ENCODE assay signal across 9 cellular contexts in the genomic region with DNA sequence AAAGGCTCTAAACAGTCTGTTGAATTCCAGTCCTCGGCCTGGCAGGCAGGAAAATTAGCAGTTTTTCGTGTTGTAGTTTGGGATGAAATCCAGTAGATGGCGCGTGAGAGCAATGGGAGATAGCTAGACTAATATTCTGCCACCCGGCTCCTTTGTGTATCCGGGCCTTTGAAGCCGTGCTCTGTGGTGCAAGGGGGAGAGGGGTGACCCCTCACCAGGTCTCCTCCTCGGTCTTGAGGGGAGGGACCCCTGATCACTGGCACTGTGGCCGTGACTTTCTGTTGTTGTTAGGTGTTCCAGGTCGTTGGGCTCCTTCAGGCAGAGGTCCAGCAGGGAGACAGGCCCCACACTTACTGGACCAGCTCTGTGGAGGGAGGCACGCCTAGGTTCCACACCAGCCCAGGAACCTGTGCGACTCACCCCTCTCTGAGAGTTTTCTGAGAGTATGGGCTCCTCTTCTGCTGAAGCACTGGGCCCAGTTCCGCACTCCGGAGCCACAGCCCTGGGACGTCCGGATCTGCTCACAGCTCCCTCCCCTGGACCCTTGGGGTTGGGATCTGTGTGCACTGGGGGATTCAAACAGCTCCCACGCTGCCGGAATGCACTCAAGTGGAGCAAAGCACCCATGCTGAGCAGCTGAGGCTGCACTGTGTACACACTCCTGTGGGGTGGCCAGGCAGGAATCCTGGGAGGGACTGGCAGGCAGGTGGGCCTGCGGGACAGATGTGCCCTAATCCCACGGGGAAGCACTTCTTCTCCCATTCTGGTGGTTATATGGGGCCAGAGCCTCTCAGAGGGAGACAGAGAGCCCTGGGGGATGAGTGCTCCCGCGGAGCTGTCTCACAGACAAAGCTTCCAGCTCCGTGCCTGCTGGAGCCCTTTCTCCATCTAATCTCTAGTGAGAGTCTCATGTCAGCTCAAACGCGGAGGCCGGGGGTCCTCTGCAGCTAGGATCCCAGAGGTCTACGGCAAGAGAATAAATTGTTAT. TPM values are rescaled to one million over a fixed set of nuclear protein-coding genes. Genes with fewer than 3 reads are reported as not detected.
DNase-seq lines count a peak whose midpoint lies in the region; ATAC-seq, FAIRE-seq and TF ChIP-seq lines count a peak whose summit lies in the region.
"Had no signal": no experiment of that assay in that cellular context is flagged by ENCODE, and none has a peak within 500 bp of the region (broad histone marks: within the 10 kb centered on the region; RNA-seq: fewer than 3 reads in every experiment).

No MANE protein-coding gene starts in this region.

- WGBS in tibial nerve, 2 donors, result 33 to 39% methylated on average over 18 to 25 of the region's 27 CpGs

- peak; percentile 32 for FAIRE-seq in RCC 7860 (lab: Jason Lieb, UNC)

- no peak overlapping the region for H3K4me3 Mint-ChIP-seq in activated T-helper 1 cell treated with anti-CD3 and anti-CD28 coated beads, Interleukin-12 subunit alpha, Interleukin-12 subunit beta, Interleukin-2, Interleukin-4 antibody, amounts not matched to agents 30 ng/mL and 10 ng/mL and 1 ng/mL, durations not matched to agents 14 hours and 24 hours and 36 hours
- H3K4me3 Mint-ChIP-seq in neural crest cell, result no peak overlapping the region

- H3K36me3 Mint-ChIP-seq in activated T-helper 1 cell treated with anti-CD3 and anti-CD28 coated beads, Interleukin-12 subunit alpha, Interleukin-12 subunit beta, Interleukin-2, Interleukin-4 antibody, amounts not matched to agents 30 ng/mL and 10 ng/mL and 1 ng/mL, durations not matched to agents 14 hours and 24 hours and 36 hours (ENCODE audit: low read depth), result no peaks in the 10 kb centered on the region
- no peaks in the 10 kb centered on the region for H3K36me3 Mint-ChIP-seq in neural crest cell (ENCODE audit: low read depth)

- no peaks in the 10 kb centered on the region for H3K36me3 ChIP-seq in tibial nerve

- no peak for TF ChIP-seq EP300 in tibial nerve (IDR thresholded peaks at IDR 0.05)

- peaks cover 0 to 3% (median 0%) of the 10 kb centered on the region in 4 donors for H3K9me3 ChIP-seq in tibial nerve

- no peaks in the 10 kb centered on the region for H3K27me3 ChIP-seq in tibial nerve

- H3K4me1 ChIP-seq in tibial nerve, result peaks cover 0 to 8% (median 0%) of the 10 kb centered on the region in 4 donors

- no peak for TF ChIP-seq POLR2A in tibial nerve (IDR thresholded peaks at IDR 0.05)

- peaks cover 5% of the 10 kb centered on the region for H3K4me1 Mint-ChIP-seq in activated T-helper 1 cell treated with anti-CD3 and anti-CD28 coated beads, Interleukin-12 subunit alpha, Interleukin-12 subunit beta, Interleukin-2, Interleukin-4 antibody, amounts not matched to agents 30 ng/mL and 10 ng/mL and 1 ng/mL, durations not matched to agents 14 hours and 24 hours and 36 hours (ENCODE audit: low read depth)
- peaks cover 10% of the 10 kb centered on the region for H3K4me1 Mint-ChIP-seq in neural crest cell

- peaks cover 2% of the 10 kb centered on the region for H3K9me3 Mint-ChIP-seq in activated T-helper 1 cell treated with anti-CD3 and anti-CD28 coated beads, Interleukin-12 subunit alpha, Interleukin-12 subunit beta, Interleukin-2, Interleukin-4 antibody, amounts not matched to agents 30 ng/mL and 10 ng/mL and 1 ng/mL, durations not matched to agents 14 hours and 24 hours and 36 hours
- H3K9me3 Mint-ChIP-seq in neural crest cell, result peaks cover 3% of the 10 kb centered on the region

- no peak overlapping the region for H3K27ac Mint-ChIP-seq in activated T-helper 1 cell treated with anti-CD3 and anti-CD28 coated beads, Interleukin-12 subunit alpha, Interleukin-12 subunit beta, Interleukin-2, Interleukin-4 antibody, amounts not matched to agents 30 ng/mL and 10 ng/mL and 1 ng/mL, durations not matched to agents 14 hours and 24 hours and 36 hours
- H3K27ac Mint-ChIP-seq in neural crest cell (ENCODE audit: unreplicated experiment), result peak overlapping the region; percentile 52

- peak overlapping the region in 1 of 4 donors; percentile 66 for H3K27ac ChIP-seq in tibial nerve

- intact Hi-C loops in activated T-helper 1 cell treated with anti-CD3 and anti-CD28 coated beads, Interleukin-12 subunit alpha, Interleukin-12 subunit beta, Interleukin-2, Interleukin-4 antibody, amounts not matched to agents 30 ng/mL and 10 ng/mL and 1 ng/mL, durations not matched to agents 14 hours and 24 hours and 36 hours (cut with micrococcal nuclease), result loop anchor here (1.0 to 5.0 kb wide), 2 partner anchors 68 to 363 kb away; a partner anchor contains a TSS

- ATAC-seq in GM21737 (IDR thresholded peaks at IDR 0.05; ENCODE audit: unreplicated experiment), result no peak

- DNase-seq in LoVo (ENCODE audit: low spot score) (peak; percentile 62), RCC 7860 (ENCODE audit: low spot score) (peak; percentile 60), fibroblast of the conjunctiva (ENCODE audit: low read depth) (peak; percentile 12), neural crest cell (ENCODE audit: low read depth, low spot score) (peak; percentile 75), tibial nerve (ENCODE audit: low spot score in 2 of 2) (peak; percentile 36 to 80)
- DNase-seq in activated T-helper 1 cell treated with anti-CD3 and anti-CD28 coated beads, Interleukin-12 subunit alpha, Interleukin-12 subunit beta, Interleukin-2, Interleukin-4 antibody, amounts not matched to agents 30 ng/mL and 10 ng/mL and 1 ng/mL, durations not matched to agents 14 hours and 24 hours and 36 hours (ENCODE audit: low spot score), result peak; percentile 36

- no peak overlapping the region for H3K4me3 ChIP-seq in tibial nerve

- peaks cover 47% of the 10 kb centered on the region for H3K27me3 Mint-ChIP-seq in activated T-helper 1 cell treated with anti-CD3 and anti-CD28 coated beads, Interleukin-12 subunit alpha, Interleukin-12 subunit beta, Interleukin-2, Interleukin-4 antibody, amounts not matched to agents 30 ng/mL and 10 ng/mL and 1 ng/mL, durations not matched to agents 14 hours and 24 hours and 36 hours (ENCODE audit: insufficient read depth)
- peaks cover 39% of the 10 kb centered on the region for H3K27me3 Mint-ChIP-seq in neural crest cell (ENCODE audit: low read depth)

- TF ChIP-seq CTCF in GM12874 (IDR thresholded peaks at IDR 0.05; ENCODE audit: insufficient read depth, low read depth, low read length) (peak; percentile 78), neural crest cell (conservative IDR thresholded peaks at IDR 0.05) (peak; percentile 85), tibial nerve (IDR thresholded peaks at IDR 0.05) (peak; percentile 75 to 83 (median 80))

RNA-seq across cellular contexts. Expression of a gene that starts 8.8 kb away (rescaled TPM):
- total RNA-seq in activated T-helper 1 cell treated with anti-CD3 and anti-CD28 coated beads, Interleukin-12 subunit alpha, Interleukin-12 subunit beta, Interleukin-2, Interleukin-4 antibody, amounts not matched to agents 30 ng/mL and 10 ng/mL and 1 ng/mL, durations not matched to agents 14 hours and 24 hours and 36 hours, result not detected in 2 replicates
- total RNA-seq in neural crest cell (not detected in 2 replicates), tibial nerve (not detected)
- total RNA-seq: pulmonary artery endothelial cell had no signal

RNA-seq across cellular contexts. Expression of a gene that starts 30.6 kb away (rescaled TPM):
- not detected in 2 replicates for total RNA-seq in activated T-helper 1 cell treated with anti-CD3 and anti-CD28 coated beads, Interleukin-12 subunit alpha, Interleukin-12 subunit beta, Interleukin-2, Interleukin-4 antibody, amounts not matched to agents 30 ng/mL and 10 ng/mL and 1 ng/mL, durations not matched to agents 14 hours and 24 hours and 36 hours
- not detected in 2 replicates for total RNA-seq in neural crest cell
- total RNA-seq in tibial nerve, result not detected
- total RNA-seq: pulmonary artery endothelial cell had no signal

Comparison
In these comparisons a context has a peak if more than half of its experiments do, and no peak if none do; other contexts are left out.
1. DNase-seq: peak in every context shown above with its lines; median percentile 75 in neural crest cell; 62 in LoVo; 60 in RCC 7860; 58 in tibial nerve; 36 in activated T-helper 1 cell treated with anti-CD3 and anti-CD28 coated beads, Interleukin-12 subunit alpha, Interleukin-12 subunit beta, Interleukin-2, Interleukin-4 antibody, amounts not matched to agents 30 ng/mL and 10 ng/mL and 1 ng/mL, durations not matched to agents 14 hours and 24 hours and 36 hours; 12 in fibroblast of the conjunctiva.